Comparison of ENCODE assay signal across 1 cellular context in the genomic region with DNA sequence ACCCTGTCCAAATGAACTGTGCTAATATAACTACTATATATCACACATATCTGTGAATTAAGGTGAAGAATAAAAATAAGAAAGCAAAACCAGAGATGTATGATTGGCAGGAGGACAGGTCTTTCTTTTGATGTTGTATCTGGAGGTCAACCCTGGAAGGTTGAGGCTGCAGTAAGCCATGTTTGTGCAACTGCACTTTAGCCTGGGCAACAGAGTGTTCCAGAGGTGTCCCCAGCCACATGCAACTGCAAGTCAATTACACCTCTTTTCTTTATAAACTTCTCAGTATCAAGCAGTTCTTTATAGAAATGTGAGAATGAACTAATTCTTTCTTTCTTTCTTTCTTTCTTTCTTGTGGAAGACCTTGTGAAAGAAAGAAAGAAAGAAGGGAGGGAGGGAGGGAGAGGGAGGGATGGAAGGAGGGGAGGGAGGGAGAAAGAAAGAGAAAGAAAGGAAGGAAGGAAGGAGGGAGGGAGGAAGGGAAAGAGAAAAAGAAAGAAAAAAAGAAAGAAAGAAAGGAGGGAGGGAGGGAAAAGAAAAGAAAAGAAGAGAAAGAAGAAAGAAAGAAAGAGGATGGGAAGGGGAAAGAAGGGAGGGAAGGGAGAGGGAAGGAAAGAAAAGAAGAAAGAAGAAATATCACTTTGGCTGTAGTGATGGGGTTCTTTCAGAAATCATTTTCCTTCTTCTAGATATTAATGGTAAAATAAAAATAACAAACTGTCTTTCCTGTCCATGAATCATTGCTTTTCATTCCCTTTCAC.
TF ChIP-seq lines count a peak whose summit lies in the region.

No MANE protein-coding gene starts in this region.

TF ChIP-seq in HEK293, 187 proteins besides CTCF, POLR2A, EP300 and RAD21 (continued from another document):
- TF ChIP-seq TSHZ1 (tag by site-specific recombination; IDR thresholded peaks at IDR 0.05; ENCODE audit: borderline replicate concordance) = no peak
- no peak for TF ChIP-seq ZNF311 (tag by site-specific recombination; IDR thresholded peaks at IDR 0.05; ENCODE audit: borderline replicate concordance)
- TF ChIP-seq ZNF558 (tag by site-specific recombination; IDR thresholded peaks at IDR 0.05) = no peak
- TF ChIP-seq, protein P1, sequence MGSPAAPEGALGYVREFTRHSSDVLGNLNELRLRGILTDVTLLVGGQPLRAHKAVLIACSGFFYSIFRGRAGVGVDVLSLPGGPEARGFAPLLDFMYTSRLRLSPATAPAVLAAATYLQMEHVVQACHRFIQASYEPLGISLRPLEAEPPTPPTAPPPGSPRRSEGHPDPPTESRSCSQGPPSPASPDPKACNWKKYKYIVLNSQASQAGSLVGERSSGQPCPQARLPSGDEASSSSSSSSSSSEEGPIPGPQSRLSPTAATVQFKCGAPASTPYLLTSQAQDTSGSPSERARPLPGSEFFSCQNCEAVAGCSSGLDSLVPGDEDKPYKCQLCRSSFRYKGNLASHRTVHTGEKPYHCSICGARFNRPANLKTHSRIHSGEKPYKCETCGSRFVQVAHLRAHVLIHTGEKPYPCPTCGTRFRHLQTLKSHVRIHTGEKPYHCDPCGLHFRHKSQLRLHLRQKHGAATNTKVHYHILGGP (tag by site-specific recombination; IDR thresholded peaks at IDR 0.05) = no peak
- TF ChIP-seq ZNF777 (tag by site-specific recombination; IDR thresholded peaks at IDR 0.05; ENCODE audit: borderline replicate concordance) = no peak
- peak; percentile 86 for TF ChIP-seq ZNF366 (tag by site-specific recombination; conservative IDR thresholded peaks at IDR 0.05)
- TF ChIP-seq ZNF623 (tag by site-specific recombination; IDR thresholded peaks at IDR 0.05) = no peak
- TF ChIP-seq, protein P2, sequence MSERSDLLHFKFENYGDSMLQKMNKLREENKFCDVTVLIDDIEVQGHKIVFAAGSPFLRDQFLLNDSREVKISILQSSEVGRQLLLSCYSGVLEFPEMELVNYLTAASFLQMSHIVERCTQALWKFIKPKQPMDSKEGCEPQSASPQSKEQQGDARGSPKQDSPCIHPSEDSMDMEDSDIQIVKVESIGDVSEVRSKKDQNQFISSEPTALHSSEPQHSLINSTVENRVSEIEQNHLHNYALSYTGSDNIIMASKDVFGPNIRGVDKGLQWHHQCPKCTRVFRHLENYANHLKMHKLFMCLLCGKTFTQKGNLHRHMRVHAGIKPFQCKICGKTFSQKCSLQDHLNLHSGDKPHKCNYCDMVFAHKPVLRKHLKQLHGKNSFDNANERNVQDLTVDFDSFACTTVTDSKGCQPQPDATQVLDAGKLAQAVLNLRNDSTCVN (tag by site-specific recombination; optimal IDR thresholded peaks at IDR 0.05) = no peak
- TF ChIP-seq OSR2 (tag by site-specific recombination; IDR thresholded peaks at IDR 0.05) = no peak
- no peak for TF ChIP-seq ZNF175 (tag by site-specific recombination; IDR thresholded peaks at IDR 0.05)
- no peak for TF ChIP-seq SETDB1 (IDR thresholded peaks at IDR 0.05; ENCODE audit: insufficient read length, low read length)
- no peak for TF ChIP-seq ZNF473 (tag by site-specific recombination; IDR thresholded peaks at IDR 0.05)
- no peak for TF ChIP-seq ZNF518A (tag by site-specific recombination; conservative IDR thresholded peaks at IDR 0.05; ENCODE audit: low read depth)
